ENCODE assay signal across 15 cellular contexts in genomic region chr14:99668307-99668997, GRCh38. TPM values are rescaled to one million over a fixed set of nuclear protein-coding genes. Genes with fewer than 3 reads are reported as not detected.
A peak's percentile ranks its signal among the peaks of the same experiment; 100 is the strongest.
DNase-seq lines count a peak whose midpoint lies in the region; ATAC-seq and TF ChIP-seq lines count a peak whose summit lies in the region.
"Had no signal": no experiment of that assay in that cellular context is flagged by ENCODE, and none has a peak within 500 bp of the region (broad histone marks: within the 10 kb centered on the region; RNA-seq: fewer than 3 reads in every experiment).

No MANE protein-coding gene starts in this region.

- H3K23ac ChIP-seq in trophoblast cell (ENCODE audit: low read length), result no peak overlapping the region

- H2BK120ac ChIP-seq in trophoblast cell (ENCODE audit: insufficient read depth, low read length, poor library complexity), result no peak overlapping the region

- no peak overlapping the region for H4K8ac ChIP-seq in trophoblast cell (ENCODE audit: low read depth, low read length)

- peaks cover 81% of the 10 kb centered on the region for H3K4me1 Mint-ChIP-seq in nephron progenitor cell
- peaks cover 10% of the 10 kb centered on the region for H3K4me1 Mint-ChIP-seq in activated T-cell treated with anti-CD3 and anti-CD28 coated beads, Interleukin-2, amount 50 U/mL, for 4 hours (ENCODE audit: low read depth)

- TF ChIP-seq CTCF in WERI-Rb-1 (IDR thresholded peaks at IDR 0.05; ENCODE audit: low read depth, low read length) (no peak), nephron progenitor cell (IDR thresholded peaks at IDR 0.05) (no peak)

- no peaks in the 10 kb centered on the region for H3K27me3 ChIP-seq in WERI-Rb-1 (ENCODE audit: insufficient read depth, low read depth, severe bottlenecking)
- H3K27me3 ChIP-seq in trophoblast cell (ENCODE audit: insufficient read depth, low read length), result no peaks in the 10 kb centered on the region

- no peaks in the 10 kb centered on the region for H3K9me3 ChIP-seq in WERI-Rb-1 (ENCODE audit: severe bottlenecking)
- H3K9me3 ChIP-seq in trophoblast cell (ENCODE audit: insufficient read depth, low read depth, low read length), result no peaks in the 10 kb centered on the region
- H3K9me3 ChIP-seq: A549 had no signal

- H3K27ac ChIP-seq in WERI-Rb-1, result peak overlapping the region; percentile 11
- no peak overlapping the region for H3K27ac ChIP-seq in trophoblast cell (ENCODE audit: low read depth, low read length)
- H3K27ac ChIP-seq: A549, HL-60 had no signal

- peak overlapping the region; percentile 64 for H3K27ac Mint-ChIP-seq in nephron progenitor cell
- H3K27ac Mint-ChIP-seq: HFFc6 had no signal

- H3K4me2 ChIP-seq in trophoblast cell (ENCODE audit: low read length), result no peak overlapping the region
- H3K4me2 ChIP-seq: A549 had no signal

- H3K4me3 Mint-ChIP-seq in nephron progenitor cell, result no peak overlapping the region
- H3K4me3 Mint-ChIP-seq in activated T-cell treated with anti-CD3 and anti-CD28 coated beads, Interleukin-2, amount 50 U/mL, for 4 hours, result no peak overlapping the region
- H3K4me3 Mint-ChIP-seq: HFFc6 had no signal

- no peak overlapping the region for H3K4ac ChIP-seq in trophoblast cell (ENCODE audit: low read depth, low read length)

- H3K18ac ChIP-seq in trophoblast cell (ENCODE audit: low read length), result peak overlapping the region; percentile 31

- no peak overlapping the region for H2AFZ ChIP-seq in trophoblast cell (ENCODE audit: insufficient read depth, low read length, poor library complexity)

- no CpG with 5 or more reads among the region's 23 CpGs for WGBS in trophoblast cell (ENCODE audit: extremely low coverage, insufficient coverage, insufficient read length)

- no peak overlapping the region for H2BK5ac ChIP-seq in trophoblast cell (ENCODE audit: low read depth, low read length, poor library complexity)

- no peaks in the 10 kb centered on the region for H3K79me2 ChIP-seq in trophoblast cell (ENCODE audit: control insufficient read depth, insufficient read depth, low read length, poor library complexity)

- H4K91ac ChIP-seq in trophoblast cell (ENCODE audit: low read depth, low read length), result peak overlapping the region; percentile 1

- H3K4me1 ChIP-seq in trophoblast cell (ENCODE audit: control insufficient read depth in 1 of 2, insufficient read depth in 2 of 2, low read length in 2 of 2), result peaks cover 39 to 54% of the 10 kb centered on the region in 2 experiments

- no peak overlapping the region for H3K14ac ChIP-seq in trophoblast cell (ENCODE audit: low read length)

- H3K27me3 Mint-ChIP-seq in nephron progenitor cell (ENCODE audit: low read depth, poor library complexity), result peaks cover 12% of the 10 kb centered on the region
- peaks cover 6% of the 10 kb centered on the region for H3K27me3 Mint-ChIP-seq in activated T-cell treated with anti-CD3 and anti-CD28 coated beads, Interleukin-2, amount 50 U/mL, for 4 hours (ENCODE audit: low read depth)

- H2AK5ac ChIP-seq in trophoblast cell (ENCODE audit: low read length), result peak overlapping the region; percentile 64

- peak overlapping the region; percentile 51 for H2BK12ac ChIP-seq in trophoblast cell (ENCODE audit: low read length)

- H3K9me3 Mint-ChIP-seq in nephron progenitor cell, result no peaks in the 10 kb centered on the region
- H3K9me3 Mint-ChIP-seq in activated T-cell treated with anti-CD3 and anti-CD28 coated beads, Interleukin-2, amount 50 U/mL, for 4 hours, result no peaks in the 10 kb centered on the region
- H3K9me3 Mint-ChIP-seq: CD4-positive, CD25-positive, alpha-beta regulatory T cell; HFFc6 had no signal

- H3K9ac ChIP-seq in trophoblast cell (ENCODE audit: low read length), result no peak overlapping the region

- H3K4me3 ChIP-seq in WERI-Rb-1 (ENCODE audit: low read depth, low read length) (no peak overlapping the region), trophoblast cell (ENCODE audit: low read depth, low read length) (no peak overlapping the region)
- H3K4me3 ChIP-seq: A549 had no signal

- no peaks in the 10 kb centered on the region for H3K36me3 Mint-ChIP-seq in nephron progenitor cell (ENCODE audit: low read depth)
- no peaks in the 10 kb centered on the region for H3K36me3 Mint-ChIP-seq in activated T-cell treated with anti-CD3 and anti-CD28 coated beads, Interleukin-2, amount 50 U/mL, for 4 hours (ENCODE audit: insufficient read depth)
- H3K36me3 Mint-ChIP-seq: CD4-positive, CD25-positive, alpha-beta regulatory T cell had no signal

- no peak overlapping the region for H4K12ac ChIP-seq in trophoblast cell (ENCODE audit: low read depth, low read length)

- no peak for DNase-seq in WERI-Rb-1
- DNase-seq in nephron progenitor cell, result no peak
- DNase-seq in trophoblast cell, result no peak
- DNase-seq in ecto neural progenitor cell (ENCODE audit: low spot score), result no peak
- no peak for DNase-seq in activated T-cell treated with anti-CD3 and anti-CD28 coated beads, Interleukin-2, amount 50 U/mL, for 4 hours
- no peak for DNase-seq in NCI-H226
- no peak for DNase-seq in occipital lobe (lab: John Stamatoyannopoulos, UW)
- DNase-seq: Calu3; CD4-positive, CD25-positive, alpha-beta regulatory T cell; DMS 273 treated with DMSO at 0.1 percent for 48 hours; HCEC 1CT; HFFc6 had no signal

- H3K36me3 ChIP-seq in WERI-Rb-1 (no peaks in the 10 kb centered on the region), trophoblast cell (ENCODE audit: control insufficient read depth in 1 of 2, insufficient read depth in 2 of 2, low read length in 2 of 2) (no peaks in the 10 kb centered on the region)

- H3K79me1 ChIP-seq in trophoblast cell (ENCODE audit: low read length), result peaks cover 27% of the 10 kb centered on the region

- no peak for ATAC-seq in activated T-cell treated with anti-CD3 and anti-CD28 coated beads, Interleukin-2, amount 50 U/mL, for 4 hours

RNA-seq across cellular contexts. Expression of gene CYP46A1, which starts 15.6 kb away (rescaled TPM):
- polyA plus RNA-seq in trophoblast cell (2013), result 0.35 and 0.41 TPM in 2 replicates
- under 1 TPM; 0.08 to 0.32 (median 0.14) TPM for total RNA-seq in activated T-cell treated with anti-CD3 and anti-CD28 coated beads, Interleukin-2, amount 50 U/mL, for 4 hours
- total RNA-seq in occipital lobe, result 2.3 TPM
- total RNA-seq: Calu3; CD4-positive, CD25-positive, alpha-beta regulatory T cell; H4 had no signal
- polyA plus RNA-seq: CD4-positive, CD25-positive, alpha-beta regulatory T cell had no signal

RNA-seq across cellular contexts. Expression of gene HHIPL1, which starts 23.5 kb away (rescaled TPM):
- polyA plus RNA-seq in trophoblast cell (2013), result 1.3 and 1.5 TPM in 2 replicates
- not detected for total RNA-seq in activated T-cell treated with anti-CD3 and anti-CD28 coated beads, Interleukin-2, amount 50 U/mL, for 4 hours
- total RNA-seq in occipital lobe, result 6.4 TPM
- total RNA-seq: Calu3; CD4-positive, CD25-positive, alpha-beta regulatory T cell had no signal
